ENCODE assay signal across 15 cellular contexts in the genomic region with DNA sequence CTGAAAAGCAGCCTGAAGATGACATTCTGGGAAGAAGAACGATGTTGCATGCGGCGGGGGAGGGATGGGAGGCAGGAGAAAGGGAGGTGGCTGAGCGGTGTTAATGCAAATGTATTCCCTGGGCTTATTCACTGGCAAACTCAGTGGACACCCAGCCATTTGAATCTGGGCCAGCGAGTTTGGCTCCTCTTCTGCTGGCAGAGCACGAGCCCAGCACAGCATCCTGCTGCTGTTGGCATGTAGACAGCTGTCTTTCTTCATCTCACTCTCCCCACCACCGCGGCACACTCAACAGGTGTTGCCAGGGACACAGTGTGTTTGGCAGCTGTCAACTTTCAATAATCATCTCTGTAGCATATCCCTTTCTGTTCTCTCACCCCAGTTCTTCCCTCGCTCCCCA.
DNase-seq lines count a peak whose midpoint lies in the region; TF ChIP-seq lines count a peak whose summit lies in the region.
"Had no signal": no experiment of that assay in that cellular context is flagged by ENCODE, and none has a peak within 500 bp of the region (broad histone marks: within the 10 kb centered on the region; RNA-seq: fewer than 3 reads in every experiment).

No MANE protein-coding gene starts in this region.

- POLR2A ChIA-PET in HEK293 (lab: Yijun Ruan, JAX) = no interaction called here
- POLR2A ChIA-PET in CD4-positive, alpha-beta memory T cell (lab: Charles Lee; ENCODE audit: partially characterized antibody) = no interaction called here

- BruUV-seq in mammary epithelial cell (replicated peaks; lab: Mats Ljungman, UMichigan) = no TSS peak

- peak overlapping the region; percentile 31 for H2AFZ ChIP-seq in mammary epithelial cell (ENCODE audit: low read depth, low read length)
- H2AFZ ChIP-seq in neural cell (ENCODE audit: low read depth, low read length) = no peak overlapping the region

- no peaks in the 10 kb centered on the region for H3K36me3 ChIP-seq in HEK293 (ENCODE audit: control insufficient read depth in 2 of 2, insufficient read depth in 1 of 2, low read length in 2 of 2)
- no peaks in the 10 kb centered on the region for H3K36me3 ChIP-seq in mammary epithelial cell (ENCODE audit: insufficient read depth, low read length)
- no peaks in the 10 kb centered on the region for H3K36me3 ChIP-seq in neural cell (ENCODE audit: insufficient read depth, low read length)
- no peaks in the 10 kb centered on the region for H3K36me3 ChIP-seq in CD4-positive, alpha-beta memory T cell (ENCODE audit: insufficient read depth, low read length)
- H3K36me3 ChIP-seq in esophagus squamous epithelium = no peaks in the 10 kb centered on the region

- H3K9ac ChIP-seq in mammary epithelial cell (ENCODE audit: insufficient read depth, low read length) (no peak overlapping the region), neural cell (ENCODE audit: low read length) (no peak overlapping the region)
- H3K9ac ChIP-seq: SK-N-SH had no signal

- H3K4me1 Mint-ChIP-seq in CD4-positive, alpha-beta memory T cell = no peaks in the 10 kb centered on the region

- peaks cover 0 to 3% (median 2%) of the 10 kb centered on the region in 8 donors for H3K9me3 Mint-ChIP-seq in CD4-positive, alpha-beta memory T cell
- H3K9me3 Mint-ChIP-seq: activated T-cell treated with anti-CD3 and anti-CD28 coated beads, Interleukin-2, amount 50 U/mL, for 4 hours had no signal

- TF ChIP-seq CTCF in HEK293 (tag by site-specific recombination; IDR thresholded peaks at IDR 0.05) (no peak), mammary epithelial cell (conservative IDR thresholded peaks at IDR 0.05 in 1 of 2, IDR thresholded peaks at IDR 0.05 in 1 of 2; ENCODE audit: extremely low read depth in 1 of 2, insufficient read depth in 1 of 2, low read depth in 1 of 2, low read length in 2 of 2) (no peak), neural cell (IDR thresholded peaks at IDR 0.05; ENCODE audit: poor library complexity, severe bottlenecking) (no peak), esophagus squamous epithelium (IDR thresholded peaks at IDR 0.05) (no peak)

- TF ChIP-seq POLR2A in esophagus squamous epithelium (IDR thresholded peaks at IDR 0.05) = no peak

- H3K9me2 ChIP-seq in neural cell (ENCODE audit: insufficient read depth, low read length) = no peaks in the 10 kb centered on the region
- H3K9me2 ChIP-seq: SK-N-SH had no signal

- in situ Hi-C loops in mammary epithelial cell (cut with MboI; ENCODE audit: low sequenced_read_pairs in 2 of 2) = no loop called here

- H3K27me3 ChIP-seq in mammary epithelial cell (ENCODE audit: insufficient read depth, low read length) (no peaks in the 10 kb centered on the region), neural cell (ENCODE audit: insufficient read depth, low read depth, low read length) (no peaks in the 10 kb centered on the region), esophagus squamous epithelium (peaks cover 0 to 4% (median 0%) of the 10 kb centered on the region in 4 donors)
- H3K27me3 ChIP-seq in CD4-positive, alpha-beta memory T cell (ENCODE audit: insufficient read depth, low read length) = no peaks in the 10 kb centered on the region

- H4K20me1 ChIP-seq in mammary epithelial cell (ENCODE audit: insufficient read depth, low read length) = no peaks in the 10 kb centered on the region
- H4K20me1 ChIP-seq in neural cell (ENCODE audit: insufficient read depth) = no peaks in the 10 kb centered on the region

- CTCF ChIA-PET in HEK293 (lab: Yijun Ruan, JAX) (no interaction called here), mammary epithelial cell (lab: Charles Lee; ENCODE audit: low non-redundant PET) (no interaction called here)
- CTCF ChIA-PET in CD4-positive, alpha-beta memory T cell (lab: Charles Lee; ENCODE audit: partially characterized antibody) = no interaction called here

- H3K27ac ChIP-seq in HEK293 (ENCODE audit: extremely low read depth, low read depth, low read length) (no peak overlapping the region), mammary epithelial cell (ENCODE audit: insufficient read depth, low read depth, low read length) (no peak overlapping the region), neural cell (ENCODE audit: low read length) (no peak overlapping the region), esophagus squamous epithelium (no peak overlapping the region)
- H3K27ac ChIP-seq in CD4-positive, alpha-beta memory T cell (ENCODE audit: low read depth, low read length) = no peak overlapping the region

- no peak overlapping the region for H3K4me2 ChIP-seq in mammary epithelial cell (ENCODE audit: insufficient read depth, low read depth, low read length)
- no peak overlapping the region for H3K4me2 ChIP-seq in neural cell (ENCODE audit: low read length)
- H3K4me2 ChIP-seq: SK-N-SH had no signal

- no peaks in the 10 kb centered on the region for H3F3A ChIP-seq in neural cell (ENCODE audit: insufficient read depth, low read length, poor library complexity, severe bottlenecking)

- intact Hi-C loops in mammary epithelial cell (cut with micrococcal nuclease) = no loop called here
- intact Hi-C loops in CD4-positive, alpha-beta memory T cell (cut with micrococcal nuclease) = no loop called here
- intact Hi-C loops in esophagus squamous epithelium (cut with DNase I) = no loop called here

- no peak overlapping the region for H3K27ac Mint-ChIP-seq in CD4-positive, alpha-beta memory T cell
- H3K27ac Mint-ChIP-seq: CD4-positive, alpha-beta T cell; progenitor cell of endocrine pancreas had no signal

- no peak overlapping the region for H3K4me3 Mint-ChIP-seq in CD4-positive, alpha-beta memory T cell
- H3K4me3 Mint-ChIP-seq: activated T-cell treated with anti-CD3 and anti-CD28 coated beads, Interleukin-2, amount 50 U/mL, for 4 hours; CD4-positive, alpha-beta T cell had no signal

- TF ChIP-seq EP300 in neural cell (conservative IDR thresholded peaks at IDR 0.05; ENCODE audit: poor library complexity, severe bottlenecking) = peak; percentile 49

- WGBS in mammary epithelial cell (ENCODE audit: low coverage, missing lambda C conversion rate) = 30% methylated on average over 7 of the region's 9 CpGs
- 22 to 29% methylated on average over 9 of the region's 9 CpGs for WGBS in esophagus squamous epithelium, 2 donors

- no peak for TF ChIP-seq RAD21 in neural cell (conservative IDR thresholded peaks at IDR 0.05)

- peak; percentile 73 for DNase-seq in NCI-H2107 treated with DMSO at 0.1 percent for 48 hours (lab: John Stamatoyannopoulos, UW; ENCODE audit: unreplicated experiment)
- no peak for DNase-seq in mammary epithelial cell
- no peak for DNase-seq in stimulated activated CD4-positive, alpha-beta T cell treated with anti-CD3 and anti-CD28 coated beads, Interleukin-1b, Interleukin-23, amount 100 ng/mL, for 48 hours
- DNase-seq in CD4-positive, alpha-beta memory T cell = no peak
- DNase-seq in NOMO-1 (lab: John Stamatoyannopoulos, UW; ENCODE audit: unreplicated experiment in 2 of 2) = no peak
- no peak for DNase-seq in esophagus squamous epithelium (lab: John Stamatoyannopoulos, UW)
- DNase-seq: activated CD4-positive, CD25-positive, alpha-beta regulatory T cell treated with anti-CD3 and anti-CD28 coated beads, Interleukin-2, amount 50 U/mL, for 72 hours; activated T-cell treated with anti-CD3 and anti-CD28 coated beads, Interleukin-2, amount 50 U/mL, for 4 hours; CD4-positive, alpha-beta T cell; mesenchymal stem cell; NCI-H226; SK-N-SH had no signal

- H3K4me3 ChIP-seq in HEK293 (ENCODE audit: low read depth, low read length) (no peak overlapping the region), mammary epithelial cell (replicated peaks in 1 of 3; ENCODE audit: insufficient read depth in 1 of 3, low read depth in 2 of 3, low read length in 3 of 3) (no peak overlapping the region), neural cell (ENCODE audit: low read length) (no peak overlapping the region), esophagus squamous epithelium (no peak overlapping the region)
- H3K4me3 ChIP-seq in CD4-positive, alpha-beta memory T cell (ENCODE audit: low read length in 2 of 2) = no peak overlapping the region

- dilution Hi-C loops in mammary epithelial cell (cut with HindIII; ENCODE audit: low sequenced_read_pairs) = no loop called here

- H3K4me1 ChIP-seq in HEK293 (ENCODE audit: control insufficient read depth, insufficient read depth, low read length) (no peaks in the 10 kb centered on the region), mammary epithelial cell (ENCODE audit: insufficient read depth, low read length) (no peaks in the 10 kb centered on the region), esophagus squamous epithelium (no peaks in the 10 kb centered on the region)
- no peaks in the 10 kb centered on the region for H3K4me1 ChIP-seq in CD4-positive, alpha-beta memory T cell (ENCODE audit: insufficient read depth, low read length)

- H3K79me2 ChIP-seq in mammary epithelial cell (ENCODE audit: insufficient read depth, low read length) (no peaks in the 10 kb centered on the region), neural cell (replicated peaks; ENCODE audit: insufficient read depth, low read length) (no peaks in the 10 kb centered on the region)

- H3K36me3 Mint-ChIP-seq in CD4-positive, alpha-beta memory T cell = no peaks in the 10 kb centered on the region

- no peaks in the 10 kb centered on the region for H3K9me3 ChIP-seq in HEK293 (ENCODE audit: control insufficient read depth, insufficient read depth, low read depth, low read length)
- H3K9me3 ChIP-seq in mammary epithelial cell (replicated peaks; ENCODE audit: insufficient read depth, low read length) = no peaks in the 10 kb centered on the region
- no peaks in the 10 kb centered on the region for H3K9me3 ChIP-seq in neural cell (ENCODE audit: low read length)
- no peaks in the 10 kb centered on the region for H3K9me3 ChIP-seq in CD4-positive, alpha-beta memory T cell (ENCODE audit: control insufficient read depth in 1 of 2, low read length in 2 of 2)
- H3K9me3 ChIP-seq in esophagus squamous epithelium = no peaks in the 10 kb centered on the region
- H3K9me3 ChIP-seq: SK-N-SH had no signal

- H3K27me3 Mint-ChIP-seq in CD4-positive, alpha-beta memory T cell = peaks cover 2 to 3% of the 10 kb centered on the region in 2 donors

TF ChIP-seq in HEK293, 187 proteins besides CTCF, POLR2A, EP300 and RAD21:
- TF ChIP-seq SCRT2 (tag by site-specific recombination; IDR thresholded peaks at IDR 0.05) (peak; percentile 72; the same call in 1 of the 2 replicates), SCRT1 (tag by site-specific recombination; IDR thresholded peaks at IDR 0.05; ENCODE audit: borderline replicate concordance) (peak; percentile 57; the same call in 1 of the 2 replicates), ZSCAN16 (tag by site-specific recombination; IDR thresholded peaks at IDR 0.05) (no peak)

TF ChIP-seq in neural cell, 6 proteins besides CTCF, POLR2A, EP300 and RAD21 (continues in another document):
- no peak for TF ChIP-seq TAF1 (IDR thresholded peaks at IDR 0.05; ENCODE audit: low read depth)
- TF ChIP-seq EZH2 (IDR thresholded peaks at IDR 0.05; ENCODE audit: borderline replicate concordance, insufficient read depth, low read length, poor library complexity, severe bottlenecking) = no peak
